In genomic region chr12:9730011-9730410, GRCh38 we compare ENCODE assay signal across 21 cellular contexts. TPM values are rescaled to one million over a fixed set of nuclear protein-coding genes. Genes with fewer than 3 reads are reported as not detected.
DNase-seq lines count a peak whose midpoint lies in the region; ATAC-seq lines count a peak whose summit lies in the region.
"Had no signal": no experiment of that assay in that cellular context is flagged by ENCODE, and none has a peak within 500 bp of the region (broad histone marks: within the 10 kb centered on the region; RNA-seq: fewer than 3 reads in every experiment).

No MANE protein-coding gene starts in this region.

- no peaks in the 10 kb centered on the region for H3K27me3 Mint-ChIP-seq in activated T-cell treated with anti-CD3 and anti-CD28 coated beads, Interleukin-2, amount 50 U/mL, for 72 hours (ENCODE audit: low read depth)
- peaks cover 2% of the 10 kb centered on the region for H3K27me3 Mint-ChIP-seq in activated T-helper 1 cell treated with anti-CD3 and anti-CD28 coated beads, Interleukin-12 subunit alpha, Interleukin-12 subunit beta, Interleukin-2, Interleukin-4 antibody, amounts not matched to agents 30 ng/mL and 10 ng/mL and 1 ng/mL, durations not matched to agents 14 hours and 24 hours and 36 hours (ENCODE audit: insufficient read depth)
- no peaks in the 10 kb centered on the region for H3K27me3 Mint-ChIP-seq in stimulated activated naive CD8-positive, alpha-beta T cell treated with anti-CD3 and anti-CD28 coated beads, Interleukin-15, amount 100 ng/mL, for 72 hours
- H3K27me3 Mint-ChIP-seq: effector memory CD8-positive, alpha-beta T cell had no signal

- peak overlapping the region; percentile 26 to 66 for H3K4me3 Mint-ChIP-seq in activated T-cell treated with anti-CD3 and anti-CD28 coated beads, Interleukin-2, amount 50 U/mL, for 72 hours
- peak overlapping the region; percentile 33 for H3K4me3 Mint-ChIP-seq in activated T-helper 1 cell treated with anti-CD3 and anti-CD28 coated beads, Interleukin-12 subunit alpha, Interleukin-12 subunit beta, Interleukin-2, Interleukin-4 antibody, amounts not matched to agents 30 ng/mL and 10 ng/mL and 1 ng/mL, durations not matched to agents 14 hours and 24 hours and 36 hours
- peak overlapping the region in 1 of 2 donors; percentile 60 for H3K4me3 Mint-ChIP-seq in stimulated activated naive CD8-positive, alpha-beta T cell treated with anti-CD3 and anti-CD28 coated beads, Interleukin-15, amount 100 ng/mL, for 72 hours
- H3K4me3 Mint-ChIP-seq: neural progenitor cell had no signal

- H3K27ac Mint-ChIP-seq in activated T-cell treated with anti-CD3 and anti-CD28 coated beads, Interleukin-2, amount 50 U/mL, for 72 hours, result no peak overlapping the region
- no peak overlapping the region for H3K27ac Mint-ChIP-seq in activated T-helper 1 cell treated with anti-CD3 and anti-CD28 coated beads, Interleukin-12 subunit alpha, Interleukin-12 subunit beta, Interleukin-2, Interleukin-4 antibody, amounts not matched to agents 30 ng/mL and 10 ng/mL and 1 ng/mL, durations not matched to agents 14 hours and 24 hours and 36 hours
- peak overlapping the region in 1 of 2 donors; percentile 46 for H3K27ac Mint-ChIP-seq in stimulated activated naive CD8-positive, alpha-beta T cell treated with anti-CD3 and anti-CD28 coated beads, Interleukin-15, amount 100 ng/mL, for 72 hours
- H3K27ac Mint-ChIP-seq: activated naive CD4-positive, alpha-beta T cell treated with anti-CD3 and anti-CD28 coated beads, Interleukin-2, amount 50 U/mL, for 72 hours; effector memory CD8-positive, alpha-beta T cell; neural progenitor cell; progenitor cell of endocrine pancreas had no signal

- no peaks in the 10 kb centered on the region for H3K36me3 Mint-ChIP-seq in activated T-cell treated with anti-CD3 and anti-CD28 coated beads, Interleukin-2, amount 50 U/mL, for 72 hours (ENCODE audit: insufficient read depth in 2 of 2)
- peaks cover 9% of the 10 kb centered on the region for H3K36me3 Mint-ChIP-seq in activated T-helper 1 cell treated with anti-CD3 and anti-CD28 coated beads, Interleukin-12 subunit alpha, Interleukin-12 subunit beta, Interleukin-2, Interleukin-4 antibody, amounts not matched to agents 30 ng/mL and 10 ng/mL and 1 ng/mL, durations not matched to agents 14 hours and 24 hours and 36 hours (ENCODE audit: low read depth)
- H3K36me3 Mint-ChIP-seq: neural progenitor cell had no signal

- DNase-seq in activated T-cell treated with anti-CD3 and anti-CD28 coated beads, Interleukin-2, amount 50 U/mL, for 72 hours, result no peak
- DNase-seq in activated T-cell treated with anti-CD3 and anti-CD28 coated beads for 4 hours, result no peak
- peak; percentile 82 for DNase-seq in NAMALWA (ENCODE audit: low spot score)
- DNase-seq in activated T-helper 1 cell treated with anti-CD3 and anti-CD28 coated beads, Interleukin-12 subunit alpha, Interleukin-12 subunit beta, Interleukin-2, Interleukin-4 antibody, amounts not matched to agents 30 ng/mL and 10 ng/mL and 1 ng/mL, durations not matched to agents 14 hours and 24 hours and 36 hours (ENCODE audit: low spot score), result no peak
- DNase-seq in HPDE6-E6E7 (ENCODE audit: extremely low spot score), result no peak
- DNase-seq in middle frontal gyrus (ENCODE audit: extremely low spot score, low spot score), result no peak
- DNase-seq in activated CD8-positive, alpha-beta memory T cell treated with anti-CD3 and anti-CD28 coated beads for 24 hours, result no peak
- DNase-seq in stimulated activated naive CD8-positive, alpha-beta T cell treated with anti-CD3 and anti-CD28 coated beads, Interleukin-15, amount 100 ng/mL, for 72 hours, result no peak
- DNase-seq: ACHN; activated CD4-positive, alpha-beta T cell treated with anti-CD3 and anti-CD28 coated beads for 4 hours; effector memory CD8-positive, alpha-beta T cell; left lung; mucosa of descending colon; NCI-H774; SK-N-SH; stimulated activated CD4-positive, alpha-beta T cell treated with anti-CD3 and anti-CD28 coated beads, Interleukin-4, amount 100 ng/mL, for 24 hours had no signal

- no peaks in the 10 kb centered on the region for H3K9me3 Mint-ChIP-seq in activated T-cell treated with anti-CD3 and anti-CD28 coated beads, Interleukin-2, amount 50 U/mL, for 72 hours
- no peaks in the 10 kb centered on the region for H3K9me3 Mint-ChIP-seq in activated T-helper 1 cell treated with anti-CD3 and anti-CD28 coated beads, Interleukin-12 subunit alpha, Interleukin-12 subunit beta, Interleukin-2, Interleukin-4 antibody, amounts not matched to agents 30 ng/mL and 10 ng/mL and 1 ng/mL, durations not matched to agents 14 hours and 24 hours and 36 hours
- no peaks in the 10 kb centered on the region for H3K9me3 Mint-ChIP-seq in stimulated activated naive CD8-positive, alpha-beta T cell treated with anti-CD3 and anti-CD28 coated beads, Interleukin-15, amount 100 ng/mL, for 72 hours
- H3K9me3 Mint-ChIP-seq: effector memory CD8-positive, alpha-beta T cell; neural progenitor cell had no signal

- ATAC-seq in activated T-cell treated with anti-CD3 and anti-CD28 coated beads, Interleukin-2, amount 50 U/mL, for 72 hours (replicated peaks in 1 of 2), result no peak
- ATAC-seq in stimulated activated naive CD8-positive, alpha-beta T cell treated with anti-CD3 and anti-CD28 coated beads, Interleukin-15, amount 100 ng/mL, for 72 hours, result no peak
- ATAC-seq: activated naive CD4-positive, alpha-beta T cell treated with anti-CD3 and anti-CD28 coated beads, Interleukin-2, amount 50 U/mL, for 72 hours; effector memory CD8-positive, alpha-beta T cell; left lung; mucosa of descending colon had no signal

- peaks cover 42% of the 10 kb centered on the region for H3K4me1 Mint-ChIP-seq in activated T-cell treated with anti-CD3 and anti-CD28 coated beads, Interleukin-2, amount 50 U/mL, for 72 hours (ENCODE audit: low read depth)
- H3K4me1 Mint-ChIP-seq in activated T-helper 1 cell treated with anti-CD3 and anti-CD28 coated beads, Interleukin-12 subunit alpha, Interleukin-12 subunit beta, Interleukin-2, Interleukin-4 antibody, amounts not matched to agents 30 ng/mL and 10 ng/mL and 1 ng/mL, durations not matched to agents 14 hours and 24 hours and 36 hours (ENCODE audit: low read depth), result peaks cover 67% of the 10 kb centered on the region
- peaks cover 39% of the 10 kb centered on the region for H3K4me1 Mint-ChIP-seq in stimulated activated naive CD8-positive, alpha-beta T cell treated with anti-CD3 and anti-CD28 coated beads, Interleukin-15, amount 100 ng/mL, for 72 hours
- H3K4me1 Mint-ChIP-seq: neural progenitor cell had no signal

- intact Hi-C loops in activated T-helper 1 cell treated with anti-CD3 and anti-CD28 coated beads, Interleukin-12 subunit alpha, Interleukin-12 subunit beta, Interleukin-2, Interleukin-4 antibody, amounts not matched to agents 30 ng/mL and 10 ng/mL and 1 ng/mL, durations not matched to agents 14 hours and 24 hours and 36 hours (cut with micrococcal nuclease), result loop anchor here (5.0 kb wide), 2 partner anchors 283 to 572 kb away; no protein-coding TSS in a partner anchor

RNA-seq across cellular contexts. Expression of gene CLECL1, which starts 2.9 kb away (rescaled TPM):
- total RNA-seq in activated T-cell treated with anti-CD3 and anti-CD28 coated beads, Interleukin-2, amount 50 U/mL, for 72 hours, result 10 to 100 TPM; 11.5 to 13.8 TPM
- total RNA-seq in activated T-helper 1 cell treated with anti-CD3 and anti-CD28 coated beads, Interleukin-12 subunit alpha, Interleukin-12 subunit beta, Interleukin-2, Interleukin-4 antibody, amounts not matched to agents 30 ng/mL and 10 ng/mL and 1 ng/mL, durations not matched to agents 14 hours and 24 hours and 36 hours, result 7.6 and 9.1 TPM in 2 replicates
- total RNA-seq: fibroblast of lung, H4, left lung, progenitor cell of endocrine pancreas had no signal

RNA-seq across cellular contexts. Expression of gene CD69, which starts 30.7 kb away (rescaled TPM):
- 100 to 1,000 TPM; 126 to 158 TPM for total RNA-seq in activated T-cell treated with anti-CD3 and anti-CD28 coated beads, Interleukin-2, amount 50 U/mL, for 72 hours
- total RNA-seq in activated T-helper 1 cell treated with anti-CD3 and anti-CD28 coated beads, Interleukin-12 subunit alpha, Interleukin-12 subunit beta, Interleukin-2, Interleukin-4 antibody, amounts not matched to agents 30 ng/mL and 10 ng/mL and 1 ng/mL, durations not matched to agents 14 hours and 24 hours and 36 hours, result 90.5 and 93.2 TPM in 2 replicates
- total RNA-seq: fibroblast of lung, H4, progenitor cell of endocrine pancreas had no signal
